ENCODE assay signal across 10 cellular contexts in the genomic region with DNA sequence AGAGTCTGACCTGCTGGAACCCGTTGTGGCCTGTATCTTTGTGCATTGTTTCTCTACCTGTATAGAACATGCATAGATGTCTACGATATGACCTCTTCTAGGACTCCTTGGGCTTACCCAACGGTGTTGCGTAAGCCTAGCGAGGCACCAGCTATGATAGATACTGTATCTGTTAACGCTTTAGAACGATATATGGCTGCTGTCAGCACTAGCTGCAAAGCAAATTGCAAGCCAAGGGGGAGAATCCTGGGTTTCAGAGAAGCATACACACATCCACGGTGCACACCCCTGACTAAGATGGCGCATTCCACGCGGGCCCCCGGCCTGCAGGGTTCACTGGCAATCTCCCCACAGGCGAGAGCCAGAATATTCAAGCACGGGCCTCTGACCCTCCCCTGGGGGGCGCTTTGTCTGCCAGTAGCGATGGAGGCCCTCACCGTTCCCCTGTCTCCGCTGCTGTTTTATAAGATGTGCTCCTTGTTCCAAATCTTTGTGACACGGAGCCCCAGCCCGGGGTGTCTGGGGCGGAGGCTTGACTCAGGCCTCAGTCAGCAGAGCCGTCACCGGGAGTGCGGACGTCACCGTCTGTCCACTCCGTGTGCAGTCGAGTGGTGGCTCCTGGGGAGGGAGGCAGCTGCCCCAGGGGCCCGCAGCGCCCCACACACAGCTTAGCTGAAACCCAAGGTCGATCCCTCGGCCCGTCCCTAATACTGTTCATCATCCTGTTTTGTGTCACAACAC. TPM values are rescaled to one million over a fixed set of nuclear protein-coding genes. Genes with fewer than 3 reads are reported as not detected.
DNase-seq lines count a peak whose midpoint lies in the region; FAIRE-seq and TF ChIP-seq lines count a peak whose summit lies in the region.
"Had no signal": no experiment of that assay in that cellular context is flagged by ENCODE, and none has a peak within 500 bp of the region (broad histone marks: within the 10 kb centered on the region; RNA-seq: fewer than 3 reads in every experiment).

No MANE protein-coding gene starts in this region.

- H3K36me3 ChIP-seq in hepatocyte (replicated peaks; ENCODE audit: insufficient read depth, low read depth) = no peaks in the 10 kb centered on the region

- 91% methylated on average over 33 of the region's 33 CpGs for WGBS in hepatocyte (ENCODE audit: low lambda C conversion rate, missing lambda C conversion rate)

- DNase-seq in GM12891 (ENCODE audit: insufficient read length, low spot score) (no peak), hepatocyte (ENCODE audit: low spot score) (no peak), SIG-M5 (lab: John Stamatoyannopoulos, UW) (no peak), NCI-H524 (lab: John Stamatoyannopoulos, UW) (no peak)
- no peak for DNase-seq in stimulated activated CD8-positive, alpha-beta memory T cell treated with anti-CD3 and anti-CD28 coated beads, Interleukin-4, amount 100 ng/mL, for 48 hours
- DNase-seq: activated naive CD4-positive, alpha-beta T cell; SHP77 had no signal

- peak overlapping the region; percentile 29 for H3K27ac ChIP-seq in VCaP
- H3K27ac ChIP-seq in hepatocyte = peak overlapping the region; percentile 86
- H3K27ac ChIP-seq: cardiac muscle cell had no signal

- no peaks in the 10 kb centered on the region for H3K9me2 ChIP-seq in hepatocyte (replicated peaks; ENCODE audit: insufficient read depth)

- H2AFZ ChIP-seq in hepatocyte = no peak overlapping the region

- H3K9me3 ChIP-seq in hepatocyte (ENCODE audit: low read depth) = no peaks in the 10 kb centered on the region

- peak overlapping the region; percentile 56 for H3K4me2 ChIP-seq in hepatocyte

- peaks cover 87% of the 10 kb centered on the region for H3K79me2 ChIP-seq in hepatocyte

- no peak overlapping the region for H3K4me3 ChIP-seq in hepatocyte
- H3K4me3 ChIP-seq: cardiac muscle cell had no signal

- H3K27me3 ChIP-seq in hepatocyte = no peaks in the 10 kb centered on the region
- H3K27me3 ChIP-seq: cardiac muscle cell had no signal

- H3K4me1 ChIP-seq in hepatocyte (ENCODE audit: insufficient read depth) = peaks cover 20% of the 10 kb centered on the region

- TF ChIP-seq POLR2A in GM12891 (IDR thresholded peaks at IDR 0.05; ENCODE audit: low read depth, low read length) = no peak

- TF ChIP-seq CTCF in VCaP (conservative IDR thresholded peaks at IDR 0.05) (no peak), hepatocyte (IDR thresholded peaks at IDR 0.05; ENCODE audit: poor library complexity) (no peak)

- peaks cover 12% of the 10 kb centered on the region for H4K20me1 ChIP-seq in hepatocyte (ENCODE audit: insufficient read depth, poor library complexity, severe bottlenecking)

- no peak for FAIRE-seq in GM12891 (lab: Jason Lieb, UNC)
- FAIRE-seq: endothelial cell of umbilical vein had no signal

TF ChIP-seq in GM12891, 5 proteins besides CTCF, POLR2A, EP300 and RAD21:
- no peak for TF ChIP-seq PAX5 (IDR thresholded peaks at IDR 0.05; ENCODE audit: insufficient read depth, low read length, severe bottlenecking)
- TF ChIP-seq SPI1 (IDR thresholded peaks at IDR 0.05; ENCODE audit: low read depth, low read length) = no peak
- no peak for TF ChIP-seq POU2F2 (IDR thresholded peaks at IDR 0.05; ENCODE audit: low read depth, low read length)
- 0 out of 2 replicates have a peak, but pooled peaks have one; percentile 19 for TF ChIP-seq POLR2AphosphoS5 (IDR thresholded peaks at IDR 0.05; ENCODE audit: low read depth, low read length)
- TF ChIP-seq TAF1 (IDR thresholded peaks at IDR 0.05; ENCODE audit: low read depth, low read length) = no peak

RNA-seq across cellular contexts. Expression of a gene that starts 12.9 kb away (rescaled TPM):
- polyA plus RNA-seq in GM12891 (2012; ENCODE audit: low read depth, missing spikeins) = 3,343 TPM
- 1,556 and 1,885 TPM in 2 replicates for total RNA-seq in hepatocyte
- 938 and 950 TPM in 2 replicates for polyA plus RNA-seq in hepatocyte

RNA-seq across cellular contexts. Expression of a gene that starts 17.9 kb away (rescaled TPM):
- 73.3 TPM for polyA plus RNA-seq in GM12891 (2012; ENCODE audit: low read depth, missing spikeins)
- total RNA-seq in hepatocyte = 42.4 and 46.8 TPM in 2 replicates
- polyA plus RNA-seq in hepatocyte = 35.8 and 37.9 TPM in 2 replicates

RNA-seq across cellular contexts. Expression of a gene that starts 23.9 kb away (rescaled TPM):
- 28.0 TPM for polyA plus RNA-seq in GM12891 (2012; ENCODE audit: low read depth, missing spikeins)
- 121 and 122 TPM in 2 replicates for total RNA-seq in hepatocyte
- polyA plus RNA-seq in hepatocyte = 148 and 170 TPM in 2 replicates

RNA-seq across cellular contexts. Expression of a gene that starts 24.6 kb away (rescaled TPM):
- polyA plus RNA-seq in GM12891 (2012; ENCODE audit: low read depth, missing spikeins) = 0.14 TPM
- 0.24 and 1.2 TPM in 2 replicates for total RNA-seq in hepatocyte
- 0.36 and 0.40 TPM in 2 replicates for polyA plus RNA-seq in hepatocyte

RNA-seq across cellular contexts. Expression of a gene that starts 41.6 kb away (rescaled TPM):
- 82.3 TPM for polyA plus RNA-seq in GM12891 (2012; ENCODE audit: low read depth, missing spikeins)
- total RNA-seq in hepatocyte = 81.6 and 130 TPM in 2 replicates
- 270 and 276 TPM in 2 replicates for polyA plus RNA-seq in hepatocyte
